ENCODE assay signal across 16 cellular contexts in the genomic region with DNA sequence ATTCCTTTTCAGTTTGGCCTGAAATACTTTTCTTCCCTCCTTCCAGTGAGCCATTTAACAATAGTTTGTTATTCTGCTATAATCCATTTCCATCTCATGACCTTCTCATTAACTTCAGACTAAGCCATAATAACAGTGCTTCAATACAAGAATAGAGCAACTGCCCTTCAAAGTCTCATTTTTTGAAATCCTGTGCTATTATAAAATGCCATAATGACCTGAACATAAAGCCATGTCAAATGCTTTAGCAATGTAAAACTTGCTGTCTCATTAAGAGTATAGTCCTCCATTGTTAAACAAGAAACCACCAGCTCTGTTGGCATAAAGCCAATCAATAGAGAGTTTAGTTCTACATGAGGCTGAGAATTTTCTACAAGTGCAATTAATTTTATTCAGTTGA. TPM values are rescaled to one million over a fixed set of nuclear protein-coding genes. Genes with fewer than 3 reads are reported as not detected.
"Had no signal": no experiment of that assay in that cellular context is flagged by ENCODE, and none has a peak within 500 bp of the region (broad histone marks: within the 10 kb centered on the region; RNA-seq: fewer than 3 reads in every experiment).

No MANE protein-coding gene starts in this region.

- H3K4me3 ChIP-seq: cardiac muscle cell, esophagus muscularis mucosa, hepatocyte, left lung, sigmoid colon had no signal

- H3K27me3 Mint-ChIP-seq: activated CD4-positive, alpha-beta memory T cell treated with anti-CD3 and anti-CD28 coated beads, Interleukin-2, amount 10 ng/mL, durations not matched to agents 7 days and 5 days; activated CD4-positive, alpha-beta T cell treated with anti-CD3 and anti-CD28 coated beads for 36 hours; activated T-cell treated with anti-CD3 and anti-CD28 coated beads, Interleukin-2, amount 50 U/mL, for 24 hours; stimulated activated naive CD8-positive, alpha-beta T cell treated with anti-CD3 and anti-CD28 coated beads, Interleukin-15, amount 100 ng/mL, for 72 hours; type B pancreatic cell had no signal

- H3K27ac Mint-ChIP-seq: activated CD4-positive, alpha-beta memory T cell treated with anti-CD3 and anti-CD28 coated beads, Interleukin-2, amount 10 ng/mL, durations not matched to agents 7 days and 5 days; activated CD4-positive, alpha-beta T cell treated with anti-CD3 and anti-CD28 coated beads for 36 hours; activated T-cell treated with anti-CD3 and anti-CD28 coated beads, Interleukin-2, amount 50 U/mL, for 24 hours; stimulated activated naive CD8-positive, alpha-beta T cell treated with anti-CD3 and anti-CD28 coated beads, Interleukin-15, amount 100 ng/mL, for 72 hours; T-helper 1 cell treated with Interleukin-12 subunit alpha and Interleukin-12 subunit beta and Interleukin-4 antibody, amounts not matched to agents 30 μg/mL and 1 μg/mL, for 36 hours; type B pancreatic cell had no signal

- DNase-seq: activated CD4-positive, alpha-beta memory T cell treated with anti-CD3 and anti-CD28 coated beads, Interleukin-2, amount 10 ng/mL, durations not matched to agents 7 days and 5 days; activated CD4-positive, alpha-beta T cell treated with anti-CD3 and anti-CD28 coated beads for 36 hours; activated effector memory CD4-positive, alpha-beta T cell treated with Interleukin-2 at 50 U/mL for 16 hours; activated naive CD4-positive, alpha-beta T cell treated with anti-CD3 and anti-CD28 coated beads, Interleukin-2, amount 50 U/mL, for 16 hours; activated T-cell treated with anti-CD3 and anti-CD28 coated beads, Interleukin-2, amount 50 U/mL, for 24 hours; left lung; mesendoderm; sigmoid colon; stimulated activated CD4-positive, alpha-beta T cell treated with anti-CD3 and anti-CD28 coated beads, Interleukin-1b, Interleukin-23, amount 100 ng/mL, for 48 hours; stimulated activated naive CD8-positive, alpha-beta T cell treated with anti-CD3 and anti-CD28 coated beads, Interleukin-15, amount 100 ng/mL, for 72 hours; WERI-Rb-1 had no signal

- H3K4me1 ChIP-seq: esophagus muscularis mucosa, left lung, sigmoid colon had no signal

- H3K9me3 Mint-ChIP-seq: type B pancreatic cell had no signal

- H3K9me3 ChIP-seq: sigmoid colon had no signal

- H3K27me3 ChIP-seq: cardiac muscle cell, esophagus muscularis mucosa, hepatocyte, left lung, sigmoid colon had no signal

- H3K4me1 Mint-ChIP-seq: activated CD4-positive, alpha-beta memory T cell treated with anti-CD3 and anti-CD28 coated beads, Interleukin-2, amount 10 ng/mL, durations not matched to agents 7 days and 5 days; activated CD4-positive, alpha-beta T cell treated with anti-CD3 and anti-CD28 coated beads for 36 hours; stimulated activated naive CD8-positive, alpha-beta T cell treated with anti-CD3 and anti-CD28 coated beads, Interleukin-15, amount 100 ng/mL, for 72 hours had no signal

- H3K27ac ChIP-seq: cardiac muscle cell, esophagus muscularis mucosa, hepatocyte, left lung, sigmoid colon, WERI-Rb-1 had no signal

- H3K4me3 Mint-ChIP-seq: activated CD4-positive, alpha-beta memory T cell treated with anti-CD3 and anti-CD28 coated beads, Interleukin-2, amount 10 ng/mL, durations not matched to agents 7 days and 5 days; activated CD4-positive, alpha-beta T cell treated with anti-CD3 and anti-CD28 coated beads for 36 hours; activated T-cell treated with anti-CD3 and anti-CD28 coated beads, Interleukin-2, amount 50 U/mL, for 24 hours; stimulated activated naive CD8-positive, alpha-beta T cell treated with anti-CD3 and anti-CD28 coated beads, Interleukin-15, amount 100 ng/mL, for 72 hours; T-helper 1 cell treated with Interleukin-12 subunit alpha and Interleukin-12 subunit beta and Interleukin-4 antibody, amounts not matched to agents 30 μg/mL and 1 μg/mL, for 36 hours; type B pancreatic cell had no signal

- H3K36me3 ChIP-seq: cardiac muscle cell, esophagus muscularis mucosa, left lung, sigmoid colon, WERI-Rb-1 had no signal

- H3K36me3 Mint-ChIP-seq: type B pancreatic cell had no signal

RNA-seq across cellular contexts. Expression of a gene that starts 53.0 kb away (rescaled TPM):
- total RNA-seq: hepatocyte had no signal
